1 cellular context compared by ENCODE assay signal in genomic region chr1:24051206-24051945, GRCh38.
TF ChIP-seq lines count a peak whose summit lies in the region.

No MANE protein-coding gene starts in this region.

TF ChIP-seq in H1, 55 proteins besides CTCF, POLR2A, EP300 and RAD21 (continued from another document):
- TF ChIP-seq ATF2 (IDR thresholded peaks at IDR 0.05; ENCODE audit: low read length) (no peak), SIX5 (IDR thresholded peaks at IDR 0.05; ENCODE audit: low read depth, low read length) (no peak)
